ENCODE assay signal across 19 cellular contexts in the genomic region with DNA sequence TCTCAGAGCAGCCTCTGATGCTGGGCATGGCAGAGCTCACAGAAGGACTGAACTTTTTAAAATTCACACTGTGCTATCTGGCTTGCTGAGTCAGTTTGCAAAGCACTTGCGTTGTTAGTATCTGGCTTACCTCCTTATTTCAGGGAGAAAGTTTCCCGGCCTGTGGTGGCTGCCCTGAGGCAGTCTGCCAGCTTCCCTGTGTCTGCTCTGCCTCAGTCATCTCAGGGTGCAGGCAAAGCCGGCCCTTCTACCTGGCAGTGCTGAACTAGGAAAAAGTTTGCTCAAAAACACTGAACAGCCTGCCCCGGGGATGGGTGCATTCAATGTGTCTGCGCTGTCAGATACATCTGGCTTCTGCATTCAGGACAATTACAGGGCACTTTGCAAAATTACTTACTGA.
"Had no signal": no experiment of that assay in that cellular context is flagged by ENCODE, and none has a peak within 500 bp of the region (broad histone marks: within the 10 kb centered on the region; RNA-seq: fewer than 3 reads in every experiment).

No MANE protein-coding gene starts in this region.

- DNase-seq: activated CD4-positive, alpha-beta T cell treated with anti-CD3 and anti-CD28 coated beads for 1 hour; activated CD4-positive, alpha-beta T cell treated with anti-CD3 and anti-CD28 coated beads, Interleukin-2, amount 50 U/mL, for 1 hour; activated CD8-positive, alpha-beta T cell treated with anti-CD3 and anti-CD28 coated beads, Interleukin-2, amount 10 ng/mL, durations not matched to agents 7 days and 5 days; activated gamma-delta T cell treated with Interleukin-2 at 50 U/mL for 16 hours; activated T-cell treated with anti-CD3 and anti-CD28 coated beads, Interleukin-2, amount 50 U/mL, for 1 hour; colonic mucosa; left colon; naive thymus-derived CD8-positive, alpha-beta T cell; stimulated activated CD4-positive, alpha-beta T cell treated with anti-CD3 and anti-CD28 coated beads, Interleukin-4, amount 100 ng/mL, for 1 hour; stimulated activated naive CD4-positive, alpha-beta T cell; T-helper 1 cell had no signal

- H3K4me1 Mint-ChIP-seq: activated naive CD4-positive, alpha-beta T cell treated with anti-CD3 and anti-CD28 coated beads, Interleukin-2, amount 50 U/mL, for 24 hours; central memory CD8-positive, alpha-beta T cell; naive thymus-derived CD8-positive, alpha-beta T cell had no signal

- H3K4me2 ChIP-seq: smooth muscle cell had no signal

- H3K27ac ChIP-seq: colonic mucosa, heart right ventricle, parathyroid adenoma, thoracic aorta had no signal

- H3K27me3 ChIP-seq: colonic mucosa had no signal

- H3K9ac ChIP-seq: parathyroid adenoma had no signal

- H3K9me3 Mint-ChIP-seq: activated naive CD4-positive, alpha-beta T cell treated with anti-CD3 and anti-CD28 coated beads, Interleukin-2, amount 50 U/mL, for 24 hours; central memory CD8-positive, alpha-beta T cell; naive thymus-derived CD8-positive, alpha-beta T cell had no signal

- H3K4me3 ChIP-seq: colonic mucosa, heart right ventricle, lung, smooth muscle cell, thoracic aorta had no signal

- H3K36me3 ChIP-seq: colonic mucosa, heart right ventricle, thoracic aorta had no signal

- H3K27ac Mint-ChIP-seq: activated CD8-positive, alpha-beta T cell treated with anti-CD3 and anti-CD28 coated beads, Interleukin-2, amount 10 ng/mL, durations not matched to agents 7 days and 5 days; activated naive CD4-positive, alpha-beta T cell treated with anti-CD3 and anti-CD28 coated beads, Interleukin-2, amount 50 U/mL, for 24 hours had no signal

- H3K9me3 ChIP-seq: colonic mucosa, heart right ventricle, thoracic aorta had no signal

- H3K27me3 Mint-ChIP-seq: activated naive CD4-positive, alpha-beta T cell treated with anti-CD3 and anti-CD28 coated beads, Interleukin-2, amount 50 U/mL, for 24 hours had no signal

- ATAC-seq: activated CD8-positive, alpha-beta T cell treated with anti-CD3 and anti-CD28 coated beads, Interleukin-2, amount 10 ng/mL, durations not matched to agents 7 days and 5 days; left colon; naive thymus-derived CD8-positive, alpha-beta T cell; sciatic nerve had no signal

- H3K79me2 ChIP-seq: parathyroid adenoma had no signal

- H3K4me3 Mint-ChIP-seq: activated CD8-positive, alpha-beta T cell treated with anti-CD3 and anti-CD28 coated beads, Interleukin-2, amount 10 ng/mL, durations not matched to agents 7 days and 5 days; activated naive CD4-positive, alpha-beta T cell treated with anti-CD3 and anti-CD28 coated beads, Interleukin-2, amount 50 U/mL, for 24 hours; central memory CD8-positive, alpha-beta T cell; naive thymus-derived CD8-positive, alpha-beta T cell had no signal

- H3K4me1 ChIP-seq: colonic mucosa, heart right ventricle, parathyroid adenoma had no signal

- H2AFZ ChIP-seq: parathyroid adenoma had no signal

- H3K36me3 Mint-ChIP-seq: activated naive CD4-positive, alpha-beta T cell treated with anti-CD3 and anti-CD28 coated beads, Interleukin-2, amount 50 U/mL, for 24 hours; naive thymus-derived CD8-positive, alpha-beta T cell had no signal
